19 cellular contexts compared by ENCODE assay signal in genomic region chr9:120734607-120735006, GRCh38. TPM values are rescaled to one million over a fixed set of nuclear protein-coding genes. Genes with fewer than 3 reads are reported as not detected.
DNase-seq lines count a peak whose midpoint lies in the region; ATAC-seq, FAIRE-seq and TF ChIP-seq lines count a peak whose summit lies in the region.
"Had no signal": no experiment of that assay in that cellular context is flagged by ENCODE, and none has a peak within 500 bp of the region (broad histone marks: within the 10 kb centered on the region; RNA-seq: fewer than 3 reads in every experiment).

No MANE protein-coding gene starts in this region.

- no peak overlapping the region for H3K27ac ChIP-seq in K562 (ENCODE audit: extremely low read depth, low read depth, low read length)
- H3K27ac ChIP-seq in spleen: peak overlapping the region in 7 of 8 donors; percentile 78 to 97 (median 90)
- H3K27ac ChIP-seq: SJSA1, testis had no signal

- H3K79me2 ChIP-seq in K562 (ENCODE audit: control insufficient read depth, insufficient read depth, low read length): no peaks in the 10 kb centered on the region

- peaks cover 0 to 4% of the 10 kb centered on the region in 2 donors for H3K36me3 Mint-ChIP-seq in CD14-positive monocyte

- TF ChIP-seq POLR2A in NB4 (IDR thresholded peaks at IDR 0.05; ENCODE audit: extremely low read depth, insufficient read length) (no peak), K562 (conservative IDR thresholded peaks at IDR 0.05) (no peak), spleen (IDR thresholded peaks at IDR 0.05) (no peak)

- H3K4me3 ChIP-seq in NB4 (ENCODE audit: low read depth, low read length) (no peak overlapping the region), K562 (no peak overlapping the region), spleen (peak overlapping the region in 1 of 8 donors; percentile 50)
- H3K4me3 ChIP-seq: SJSA1, testis had no signal

- no peaks in the 10 kb centered on the region; the same call in 1 of the 2 replicates for H4K20me1 ChIP-seq in K562 (replicated peaks; ENCODE audit: control insufficient read depth, insufficient read depth, low read length)

- no peaks in the 10 kb centered on the region for H3K9me3 ChIP-seq in K562 (replicated peaks; ENCODE audit: control insufficient read depth, insufficient read depth, low read depth, low read length)
- no peaks in the 10 kb centered on the region for H3K9me3 ChIP-seq in spleen
- H3K9me3 ChIP-seq: SJSA1, testis had no signal

- DNase-seq in CD14-positive monocyte (ENCODE audit: low spot score): no peak
- DNase-seq in NB4 (ENCODE audit: low read depth): peak; percentile 41
- no peak for DNase-seq in K562 (ENCODE audit: extremely low read depth in 1 of 4, low spot score in 3 of 4)
- no peak for DNase-seq in spleen
- no peak for DNase-seq in activated CD8-positive, alpha-beta memory T cell treated with anti-CD3 and anti-CD28 coated beads, Interleukin-2, amount 50 U/mL, for 48 hours
- no peak for DNase-seq in AG20443 (ENCODE audit: low spot score)
- DNase-seq in NCI-H2081 treated with DMSO at 0.1 percent for 48 hours (lab: John Stamatoyannopoulos, UW): no peak
- DNase-seq: activated CD8-positive, alpha-beta T cell treated with anti-CD3 and anti-CD28 coated beads, Interleukin-2, amount 10 ng/mL, durations not matched to agents 7 days and 5 days; activated naive CD4-positive, alpha-beta T cell treated with anti-CD3 and anti-CD28 coated beads, Interleukin-2, amount 50 U/mL, for 16 hours; activated T-cell treated with anti-CD3 and anti-CD28 coated beads, Interleukin-2, amount 50 U/mL, for 48 hours; effector memory CD8-positive, alpha-beta T cell; H9; NCI-H187 treated with DMSO at 0.1 percent for 48 hours; NCI-H446; retina; T-helper 9 cell; testis had no signal

- H3K27me3 ChIP-seq in K562 (ENCODE audit: control insufficient read depth in 2 of 2, insufficient read depth in 2 of 2, low read length in 2 of 2): no peaks in the 10 kb centered on the region
- H3K27me3 ChIP-seq in spleen (replicated peaks in 1 of 7): no peaks in the 10 kb centered on the region
- H3K27me3 ChIP-seq: SJSA1, testis had no signal

- ATAC-seq in K562: no peak
- ATAC-seq in HG03095 (IDR thresholded peaks at IDR 0.05; ENCODE audit: unreplicated experiment): no peak
- ATAC-seq: activated CD8-positive, alpha-beta T cell treated with anti-CD3 and anti-CD28 coated beads, Interleukin-2, amount 10 ng/mL, durations not matched to agents 7 days and 5 days; effector memory CD8-positive, alpha-beta T cell had no signal

- POLR2A ChIA-PET in K562 (lab: Yijun Ruan, JAX): interaction anchor here (1.7 kb wide), 1 partner anchor 12 kb away, joined by 4 read pairs; no protein-coding TSS in a partner anchor

- peaks cover 0 to 14% (median 3%) of the 10 kb centered on the region in 7 donors for H3K9me3 Mint-ChIP-seq in CD14-positive monocyte
- H3K9me3 Mint-ChIP-seq: effector memory CD8-positive, alpha-beta T cell; H9 had no signal

- intact Hi-C loops in CD14-positive monocyte (cut with micrococcal nuclease): loop anchor here in 1 of 2 donors (2.0 to 10.0 kb wide), 3 partner anchors 20 to 50 kb away; partner anchors contain the start of gene MEGF9
- intact Hi-C loops in K562 (cut with micrococcal nuclease): loop anchor here (5.0 kb wide), 1 partner anchor 812 kb away; no protein-coding TSS in a partner anchor
- intact Hi-C loops in spleen (cut with DNase I; ENCODE audit: low total_unique reads): no loop called here

- no peak overlapping the region for H2AFZ ChIP-seq in K562 (ENCODE audit: low read depth, low read length)

- H3K4me3 Mint-ChIP-seq in CD14-positive monocyte: no peak overlapping the region
- H3K4me3 Mint-ChIP-seq: activated CD8-positive, alpha-beta T cell treated with anti-CD3 and anti-CD28 coated beads, Interleukin-2, amount 10 ng/mL, durations not matched to agents 7 days and 5 days; effector memory CD8-positive, alpha-beta T cell; H9 had no signal

- BruUV-seq in K562 (replicated peaks; lab: Mats Ljungman, UMichigan): no TSS peak

- in situ Hi-C loops in K562 (cut with MboI): no loop called here

- peak overlapping the region; percentile 94 to 99 (median 99) for H3K27ac Mint-ChIP-seq in CD14-positive monocyte
- H3K27ac Mint-ChIP-seq: activated CD8-positive, alpha-beta T cell treated with anti-CD3 and anti-CD28 coated beads, Interleukin-2, amount 10 ng/mL, durations not matched to agents 7 days and 5 days; effector memory CD8-positive, alpha-beta T cell; H9 had no signal

- H3K4me1 ChIP-seq in K562 (replicated peaks in 1 of 2; ENCODE audit: control insufficient read depth in 2 of 2, insufficient read depth in 2 of 2, low read length in 2 of 2): no peaks in the 10 kb centered on the region
- H3K4me1 ChIP-seq in spleen: peaks cover 0 to 74% (median 23%) of the 10 kb centered on the region in 6 donors
- H3K4me1 ChIP-seq: testis had no signal

- CTCF ChIA-PET in K562 (lab: Yijun Ruan, JAX; ENCODE audit: low intra/inter-chr PET ratio): no interaction called here

- no peak for TF ChIP-seq CTCF in CD14-positive monocyte (IDR thresholded peaks at IDR 0.05)
- TF ChIP-seq CTCF in NB4 (IDR thresholded peaks at IDR 0.05; ENCODE audit: low read depth, low read length): no peak
- TF ChIP-seq CTCF in K562 (IDR thresholded peaks at IDR 0.05 in 2 of 3, conservative IDR thresholded peaks at IDR 0.05 in 1 of 3; ENCODE audit: insufficient read depth in 2 of 3, low read depth in 1 of 3, low read length in 3 of 3): no peak
- TF ChIP-seq CTCF in spleen (IDR thresholded peaks at IDR 0.05 in 8 of 11, conservative IDR thresholded peaks at IDR 0.05 in 3 of 11): no peak

- TF ChIP-seq EP300 in K562 (IDR thresholded peaks at IDR 0.05; ENCODE audit: low read length): no peak

- no peak for FAIRE-seq in K562 (lab: Jason Lieb, UNC)

- no peak for TF ChIP-seq RAD21 in K562 (CRISPR knock-in tag; conservative IDR thresholded peaks at IDR 0.05 in 1 of 2, IDR thresholded peaks at IDR 0.05 in 1 of 2)

- no peak overlapping the region for H3K9ac ChIP-seq in K562 (ENCODE audit: insufficient read depth in 1 of 2, low read depth in 2 of 2, low read length in 2 of 2)

- no peak overlapping the region for H3K4me2 ChIP-seq in K562 (ENCODE audit: insufficient read depth, low read length)

- no peaks in the 10 kb centered on the region for H3K27me3 Mint-ChIP-seq in CD14-positive monocyte (ENCODE audit: low read depth in 3 of 3)
- H3K27me3 Mint-ChIP-seq: effector memory CD8-positive, alpha-beta T cell had no signal

- H3K36me3 ChIP-seq in K562 (ENCODE audit: control insufficient read depth, insufficient read depth, low read length) (no peaks in the 10 kb centered on the region), spleen (no peaks in the 10 kb centered on the region)
- H3K36me3 ChIP-seq: SJSA1 had no signal

- H3K9me1 ChIP-seq in K562 (ENCODE audit: control insufficient read depth, insufficient read depth, low read length): no peaks in the 10 kb centered on the region

- H3K4me1 Mint-ChIP-seq in CD14-positive monocyte: peaks cover 83% of the 10 kb centered on the region

TF ChIP-seq in K562, 482 proteins besides CTCF, POLR2A, EP300 and RAD21 (continues in another document):
- TF ChIP-seq ATF1 (CRISPR knock-in tag; IDR thresholded peaks at IDR 0.05) (no peak), ATF1 (tag; IDR thresholded peaks at IDR 0.05) (no peak), NFATC3 (IDR thresholded peaks at IDR 0.05) (no peak), MYC (IDR thresholded peaks at IDR 0.05; ENCODE audit: low read depth, low read length) (no peak), MYC (CRISPR knock-in tag; IDR thresholded peaks at IDR 0.05; ENCODE audit: borderline replicate concordance, low read depth) (no peak)

RNA-seq across cellular contexts. Expression of gene MEGF9, which starts 20.3 kb away (rescaled TPM):
- polyA plus RNA-seq in CD14-positive monocyte (10 to 100 TPM; 89.7 to 92.8 TPM), K562 (2011; rRNA removed) (2.5 and 3.8 TPM in 2 replicates), K562 (2014; fragmentation: Illumina TruSeq; extraction: Trizol) (5.6 and 6.2 TPM in 2 replicates), K562 (2014; fragmentation: Nextera tagmentation; extraction: Ambion mirVana) (1 to 10 TPM; 2.1 to 2.3 TPM), K562 (2014; rRNA removed) (3.5 TPM in 2 replicates), spleen (1 to 10 TPM; 2.2 to 5.4 (median 3.0) TPM)
- 2.3 and 4.4 TPM in 2 replicates for total RNA-seq in K562 (2011; cell fraction: chromatin; rRNA removed; ENCODE audit: low replicate concordance)
- total RNA-seq in K562 (2011; cell fraction: nucleolus; rRNA removed): 2.2 and 3.2 TPM in 2 replicates
- total RNA-seq in K562 (2011; cell fraction: nucleoplasm; rRNA removed): 5.2 and 10.3 TPM in 2 replicates
- total RNA-seq in K562 (2014; rRNA removed) (3.3 and 3.7 TPM in 2 replicates), K562 (2014; rRNA removed; fragmentation: Illumina TruSeq; extraction: Trizol) (5.7 and 5.8 TPM in 2 replicates), K562 (2015; rRNA removed; fragmentation: Illumina TruSeq; extraction: Trizol) (4.3 TPM in 2 replicates), K562 (2021) (5.2 TPM in 2 replicates), spleen (10 to 100 TPM; 25.6 to 57.3 (median 39.8) TPM)
- polyA plus RNA-seq in K562 (2011; cell fraction: cytosol; rRNA removed): 1.4 and 1.9 TPM in 2 replicates
- 0.86 and 0.88 TPM in 2 replicates for polyA plus RNA-seq in K562 (2011; cell fraction: nucleus; rRNA removed)
- polyA plus RNA-seq in K562 (2012): 4.4 and 5.3 TPM in 2 replicates
- polyA minus RNA-seq in K562 (2011; rRNA and poly(A)+ RNA removed): 4.6 and 5.8 TPM in 2 replicates
- 3.9 and 4.0 TPM in 2 replicates for polyA minus RNA-seq in K562 (2011; cell fraction: cytosol; rRNA and poly(A)+ RNA removed)
- polyA minus RNA-seq in K562 (2011; cell fraction: nucleus; rRNA and poly(A)+ RNA removed): 0.81 and 1.1 TPM in 2 replicates

RNA-seq across cellular contexts. Expression of gene FBXW2, which starts 58.6 kb away (rescaled TPM):
- polyA plus RNA-seq in CD14-positive monocyte (10 to 100 TPM; 20.0 to 30.8 TPM), K562 (2011; rRNA removed) (50.2 and 57.8 TPM in 2 replicates), K562 (2014; fragmentation: Illumina TruSeq; extraction: Trizol) (28.0 and 29.9 TPM in 2 replicates), K562 (2014; fragmentation: Nextera tagmentation; extraction: Ambion mirVana) (1 to 10 TPM; 2.5 to 2.9 TPM), K562 (2014; rRNA removed) (40.6 and 46.9 TPM in 2 replicates), spleen (10 to 100 TPM in 1 of 3 donors, 1 to 10 TPM in 2; 8.7 to 15.3 (median 8.8) TPM)
- 68.9 and 132 TPM in 2 replicates for total RNA-seq in K562 (2011; cell fraction: chromatin; rRNA removed; ENCODE audit: low replicate concordance)
- total RNA-seq in K562 (2011; cell fraction: nucleolus; rRNA removed): 44.0 and 45.8 TPM in 2 replicates
- 87.5 and 126 TPM in 2 replicates for total RNA-seq in K562 (2011; cell fraction: nucleoplasm; rRNA removed)
- total RNA-seq in K562 (2014; rRNA removed) (24.5 and 26.8 TPM in 2 replicates), K562 (2014; rRNA removed; fragmentation: Illumina TruSeq; extraction: Trizol) (31.3 and 35.6 TPM in 2 replicates), K562 (2015; rRNA removed; fragmentation: Illumina TruSeq; extraction: Trizol) (27.6 and 28.1 TPM in 2 replicates), K562 (2021) (46.7 and 50.0 TPM in 2 replicates), spleen (100 to 1,000 TPM in 4 of 7 donors, 10 to 100 TPM in 3; 81.4 to 121 (median 104) TPM)
- polyA plus RNA-seq in K562 (2011; cell fraction: cytosol; rRNA removed): 24.2 and 45.4 TPM in 2 replicates
- 52.8 and 54.2 TPM in 2 replicates for polyA plus RNA-seq in K562 (2011; cell fraction: nucleus; rRNA removed)
- 14.4 and 22.9 TPM in 2 replicates for polyA plus RNA-seq in K562 (2012)
- polyA minus RNA-seq in K562 (2011; rRNA and poly(A)+ RNA removed): 72.2 and 86.8 TPM in 2 replicates
- 17.1 and 20.9 TPM in 2 replicates for polyA minus RNA-seq in K562 (2011; cell fraction: cytosol; rRNA and poly(A)+ RNA removed)
- polyA minus RNA-seq in K562 (2011; cell fraction: nucleus; rRNA and poly(A)+ RNA removed): 35.3 and 73.3 TPM in 2 replicates

Comparison
In these comparisons a context has a peak if more than half of its experiments do, and no peak if none do; other contexts are left out.
1. RNA of gene MEGF9, which starts 20.3 kb away (polyA plus RNA-seq): 89.7 to 92.8 TPM in CD14-positive monocyte; 0.86 to 6.2 TPM in K562 and 2.2 to 5.4 TPM in spleen; every median in the first group is over 10 times any median in the second.